Comparison of ENCODE assay signal across 2 cellular contexts in the genomic region with DNA sequence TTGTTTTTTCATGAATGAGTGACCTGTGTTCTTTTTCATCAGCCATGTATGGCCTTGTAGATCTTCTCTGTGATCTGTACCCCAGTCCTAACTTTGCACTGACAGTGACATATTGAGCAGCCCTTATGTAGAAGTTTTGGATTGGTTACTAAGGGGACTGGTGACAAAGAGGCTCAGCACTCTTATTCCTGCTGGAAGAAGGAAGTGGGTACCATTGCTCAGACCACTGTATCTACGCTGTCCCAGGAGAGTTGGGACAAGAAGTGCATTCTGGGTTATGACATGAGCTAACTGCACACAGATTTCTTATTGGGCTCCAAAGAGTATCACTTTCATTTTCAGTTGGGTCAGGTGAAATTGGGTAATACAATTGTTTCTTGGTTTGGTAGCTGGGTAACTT.
TF ChIP-seq lines count a peak whose summit lies in the region.

No MANE protein-coding gene starts in this region.

TF ChIP-seq in IMR-90, 13 proteins besides CTCF, POLR2A, EP300 and RAD21:
- no peak for TF ChIP-seq RFX5 (IDR thresholded peaks at IDR 0.05; ENCODE audit: low read depth, low read length)
- 0 out of 2 replicates have a peak, but pooled peaks have one; percentile 8 for TF ChIP-seq CEBPB (IDR thresholded peaks at IDR 0.05; ENCODE audit: low read depth, low read length)
TF ChIP-seq in IMR-90: peak in this region for 1.

TF ChIP-seq in endothelial cell of umbilical vein, 7 proteins besides CTCF, POLR2A, EP300 and RAD21:
- TF ChIP-seq JUN (IDR thresholded peaks at IDR 0.05; ENCODE audit: borderline replicate concordance, insufficient read depth, insufficient read length, low read depth) (no peak), EZH2 (IDR thresholded peaks at IDR 0.05; ENCODE audit: borderline replicate concordance, low read depth, low read length, severe bottlenecking) (no peak), MYC (IDR thresholded peaks at IDR 0.05; ENCODE audit: low read depth, low read length) (no peak), GATA2 (IDR thresholded peaks at IDR 0.05; ENCODE audit: insufficient read depth, insufficient read length, low read depth, low read length) (no peak), FOS (IDR thresholded peaks at IDR 0.05; ENCODE audit: borderline replicate concordance, insufficient read depth, low read length) (no peak)
- TF ChIP-seq, protein P1, sequence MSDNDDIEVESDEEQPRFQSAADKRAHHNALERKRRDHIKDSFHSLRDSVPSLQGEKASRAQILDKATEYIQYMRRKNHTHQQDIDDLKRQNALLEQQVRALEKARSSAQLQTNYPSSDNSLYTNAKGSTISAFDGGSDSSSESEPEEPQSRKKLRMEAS (IDR thresholded peaks at IDR 0.05; ENCODE audit: insufficient read depth, insufficient read length), result no peak
